In the genomic region with DNA sequence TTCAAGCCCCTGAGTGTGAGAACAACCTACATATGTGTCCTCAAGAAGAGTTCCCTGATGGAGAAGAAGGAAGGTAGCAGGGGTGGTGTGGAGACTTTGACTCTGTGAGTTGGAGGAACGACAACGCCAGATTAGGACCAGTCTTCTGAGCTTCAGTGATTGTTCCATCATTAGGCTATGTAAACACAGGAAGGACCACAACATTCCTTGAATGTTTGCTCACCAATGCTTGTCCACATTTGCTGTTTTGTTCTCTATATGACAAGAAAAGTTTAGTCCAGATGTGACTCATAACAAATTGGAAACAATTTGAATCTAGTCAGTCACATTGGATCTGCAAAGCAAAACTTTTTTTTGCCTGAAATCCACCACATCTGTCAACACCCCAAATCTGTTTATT, we compare ENCODE assay signal across 1 cellular context.
TF ChIP-seq lines count a peak whose summit lies in the region.

No MANE protein-coding gene starts in this region.

TF ChIP-seq in HepG2, 621 proteins besides CTCF, POLR2A, EP300 and RAD21 (continued from another document and continues in another):
- TF ChIP-seq HDAC2 (CRISPR knock-in tag; IDR thresholded peaks at IDR 0.05) (peak; percentile 33; the same call in 1 of the 2 replicates), FOXP1 (IDR thresholded peaks at IDR 0.05) (no peak), FOXP1 (CRISPR knock-in tag; IDR thresholded peaks at IDR 0.05) (peak; percentile 74), GATAD2A (CRISPR knock-in tag; IDR thresholded peaks at IDR 0.05) (peak; percentile 49; the same call in 1 of the 2 replicates), REST (IDR thresholded peaks at IDR 0.05; ENCODE audit: borderline replicate concordance in 1 of 2, low read depth in 1 of 2, low read length in 2 of 2) (no peak), ZNF124 (CRISPR knock-in tag; IDR thresholded peaks at IDR 0.05) (no peak), ETV5 (CRISPR knock-in tag; IDR thresholded peaks at IDR 0.05; ENCODE audit: borderline replicate concordance) (peak; percentile 49; the same call in 1 of the 2 replicates), RCOR2 (CRISPR knock-in tag; IDR thresholded peaks at IDR 0.05) (0 out of 2 replicates have a peak, but pooled peaks have one; percentile 76), MED1 (CRISPR knock-in tag; IDR thresholded peaks at IDR 0.05) (peak; percentile 19; the same call in 1 of the 2 replicates), FOXA1 (IDR thresholded peaks at IDR 0.05) (0 out of 2 replicates have a peak, but pooled peaks have one; percentile 22), FOXA1 (CRISPR knock-in tag; IDR thresholded peaks at IDR 0.05) (peak; percentile 92), U2AF2 (IDR thresholded peaks at IDR 0.05; ENCODE audit: low read depth, low read length) (no peak), ARID3A (IDR thresholded peaks at IDR 0.05; ENCODE audit: low read depth, low read length) (0 out of 2 replicates have a peak, but pooled peaks have one; percentile 34), ZXDC (CRISPR knock-in tag; IDR thresholded peaks at IDR 0.05) (no peak), JUND (CRISPR knock-in tag; IDR thresholded peaks at IDR 0.05) (no peak), ZNF879 (CRISPR knock-in tag; IDR thresholded peaks at IDR 0.05) (no peak), NCOA2 (CRISPR knock-in tag; IDR thresholded peaks at IDR 0.05) (peak; percentile 50; the same call in 1 of the 2 replicates), ELF3 (CRISPR knock-in tag; IDR thresholded peaks at IDR 0.05) (0 out of 2 replicates have a peak, but pooled peaks have one; percentile 18), PAXIP1 (CRISPR knock-in tag; conservative IDR thresholded peaks at IDR 0.05) (0 out of 2 replicates have a peak, but pooled peaks have one; percentile 11), SALL1 (CRISPR knock-in tag; IDR thresholded peaks at IDR 0.05) (peak; percentile 20; the same call in 1 of the 2 replicates), TCF7L2 (IDR thresholded peaks at IDR 0.05; ENCODE audit: low read depth, low read length) (no peak), ZNF597 (CRISPR knock-in tag; IDR thresholded peaks at IDR 0.05) (no peak), RORA (CRISPR knock-in tag; IDR thresholded peaks at IDR 0.05) (no peak), HOMEZ (CRISPR knock-in tag; IDR thresholded peaks at IDR 0.05; ENCODE audit: low read depth) (0 out of 2 replicates have a peak, but pooled peaks have one; percentile 57), ZBTB38 (CRISPR knock-in tag; IDR thresholded peaks at IDR 0.05) (no peak), SOX5 (CRISPR knock-in tag; IDR thresholded peaks at IDR 0.05; ENCODE audit: borderline replicate concordance) (peak; percentile 89; the same call in 1 of the 2 replicates), KDM1A (CRISPR knock-in tag; IDR thresholded peaks at IDR 0.05) (0 out of 2 replicates have a peak, but pooled peaks have one; percentile 79), MIXL1 (CRISPR knock-in tag; IDR thresholded peaks at IDR 0.05) (0 out of 2 replicates have a peak, but pooled peaks have one; percentile 13)
- TF ChIP-seq, protein P1, sequence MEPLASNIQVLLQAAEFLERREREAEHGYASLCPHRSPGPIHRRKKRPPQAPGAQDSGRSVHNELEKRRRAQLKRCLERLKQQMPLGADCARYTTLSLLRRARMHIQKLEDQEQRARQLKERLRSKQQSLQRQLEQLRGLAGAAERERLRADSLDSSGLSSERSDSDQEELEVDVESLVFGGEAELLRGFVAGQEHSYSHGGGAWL (CRISPR knock-in tag; IDR thresholded peaks at IDR 0.05) = no peak
- TF ChIP-seq, protein P2, sequence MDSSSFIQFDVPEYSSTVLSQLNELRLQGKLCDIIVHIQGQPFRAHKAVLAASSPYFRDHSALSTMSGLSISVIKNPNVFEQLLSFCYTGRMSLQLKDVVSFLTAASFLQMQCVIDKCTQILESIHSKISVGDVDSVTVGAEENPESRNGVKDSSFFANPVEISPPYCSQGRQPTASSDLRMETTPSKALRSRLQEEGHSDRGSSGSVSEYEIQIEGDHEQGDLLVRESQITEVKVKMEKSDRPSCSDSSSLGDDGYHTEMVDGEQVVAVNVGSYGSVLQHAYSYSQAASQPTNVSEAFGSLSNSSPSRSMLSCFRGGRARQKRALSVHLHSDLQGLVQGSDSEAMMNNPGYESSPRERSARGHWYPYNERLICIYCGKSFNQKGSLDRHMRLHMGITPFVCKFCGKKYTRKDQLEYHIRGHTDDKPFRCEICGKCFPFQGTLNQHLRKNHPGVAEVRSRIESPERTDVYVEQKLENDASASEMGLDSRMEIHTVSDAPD (CRISPR knock-in tag; IDR thresholded peaks at IDR 0.05) = no peak
- TF ChIP-seq, protein P3, sequence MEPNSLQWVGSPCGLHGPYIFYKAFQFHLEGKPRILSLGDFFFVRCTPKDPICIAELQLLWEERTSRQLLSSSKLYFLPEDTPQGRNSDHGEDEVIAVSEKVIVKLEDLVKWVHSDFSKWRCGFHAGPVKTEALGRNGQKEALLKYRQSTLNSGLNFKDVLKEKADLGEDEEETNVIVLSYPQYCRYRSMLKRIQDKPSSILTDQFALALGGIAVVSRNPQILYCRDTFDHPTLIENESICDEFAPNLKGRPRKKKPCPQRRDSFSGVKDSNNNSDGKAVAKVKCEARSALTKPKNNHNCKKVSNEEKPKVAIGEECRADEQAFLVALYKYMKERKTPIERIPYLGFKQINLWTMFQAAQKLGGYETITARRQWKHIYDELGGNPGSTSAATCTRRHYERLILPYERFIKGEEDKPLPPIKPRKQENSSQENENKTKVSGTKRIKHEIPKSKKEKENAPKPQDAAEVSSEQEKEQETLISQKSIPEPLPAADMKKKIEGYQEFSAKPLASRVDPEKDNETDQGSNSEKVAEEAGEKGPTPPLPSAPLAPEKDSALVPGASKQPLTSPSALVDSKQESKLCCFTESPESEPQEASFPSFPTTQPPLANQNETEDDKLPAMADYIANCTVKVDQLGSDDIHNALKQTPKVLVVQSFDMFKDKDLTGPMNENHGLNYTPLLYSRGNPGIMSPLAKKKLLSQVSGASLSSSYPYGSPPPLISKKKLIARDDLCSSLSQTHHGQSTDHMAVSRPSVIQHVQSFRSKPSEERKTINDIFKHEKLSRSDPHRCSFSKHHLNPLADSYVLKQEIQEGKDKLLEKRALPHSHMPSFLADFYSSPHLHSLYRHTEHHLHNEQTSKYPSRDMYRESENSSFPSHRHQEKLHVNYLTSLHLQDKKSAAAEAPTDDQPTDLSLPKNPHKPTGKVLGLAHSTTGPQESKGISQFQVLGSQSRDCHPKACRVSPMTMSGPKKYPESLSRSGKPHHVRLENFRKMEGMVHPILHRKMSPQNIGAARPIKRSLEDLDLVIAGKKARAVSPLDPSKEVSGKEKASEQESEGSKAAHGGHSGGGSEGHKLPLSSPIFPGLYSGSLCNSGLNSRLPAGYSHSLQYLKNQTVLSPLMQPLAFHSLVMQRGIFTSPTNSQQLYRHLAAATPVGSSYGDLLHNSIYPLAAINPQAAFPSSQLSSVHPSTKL (CRISPR knock-in tag; IDR thresholded peaks at IDR 0.05) = peak; percentile 81
